13 cellular contexts compared by ENCODE assay signal in genomic region chr3:141647562-141647915, GRCh38.
A peak's percentile ranks its signal among the peaks of the same experiment; 100 is the strongest.
DNase-seq lines count a peak whose midpoint lies in the region; FAIRE-seq and TF ChIP-seq lines count a peak whose summit lies in the region.
"Had no signal": no experiment of that assay in that cellular context is flagged by ENCODE, and none has a peak within 500 bp of the region (broad histone marks: within the 10 kb centered on the region; RNA-seq: fewer than 3 reads in every experiment).

No MANE protein-coding gene starts in this region.

- H3K18ac ChIP-seq in H1 (ENCODE audit: extremely low read depth, low read length) = no peak overlapping the region

- no peak overlapping the region for H3K23ac ChIP-seq in H1 (ENCODE audit: insufficient read length)

- H3K4me1 ChIP-seq in Loucy (ENCODE audit: insufficient read depth, low read length, poor library complexity, severe bottlenecking) = no peaks in the 10 kb centered on the region
- H3K4me1 ChIP-seq in H1 (replicated peaks in 1 of 4; ENCODE audit: control insufficient read depth in 3 of 4, insufficient read depth in 4 of 4, low read length in 3 of 4) = peaks cover 0 to 1% (median 0%) of the 10 kb centered on the region in 4 experiments; a peak in 2 of 7 replicates
- no peaks in the 10 kb centered on the region for H3K4me1 ChIP-seq in neural progenitor cell
- peaks cover 0 to 22% (median 3%) of the 10 kb centered on the region in 4 donors for H3K4me1 ChIP-seq in transverse colon
- H3K4me1 ChIP-seq: HAP-1 had no signal

- peaks cover 8% of the 10 kb centered on the region for H3K27me3 Mint-ChIP-seq in neural progenitor cell (ENCODE audit: insufficient read depth, low read depth)
- H3K27me3 Mint-ChIP-seq in activated CD4-positive, alpha-beta memory T cell treated with anti-CD3 and anti-CD28 coated beads for 36 hours = no peaks in the 10 kb centered on the region

- no peaks in the 10 kb centered on the region for H3K79me1 ChIP-seq in H1 (ENCODE audit: low read depth, low read length)

- H3K4me3 ChIP-seq in Loucy (ENCODE audit: low read length, poor library complexity, severe bottlenecking) (no peak overlapping the region), H1 (ENCODE audit: extremely low read depth in 1 of 4, insufficient read depth in 2 of 4, low read depth in 3 of 4, low read length in 4 of 4) (no peak overlapping the region), neural progenitor cell (no peak overlapping the region), transverse colon (no peak overlapping the region)
- H3K4me3 ChIP-seq: HAP-1 had no signal

- intact Hi-C loops in transverse colon (cut with DNase I; ENCODE audit: low total_unique reads) = no loop called here
- intact Hi-C loops in activated CD4-positive, alpha-beta memory T cell treated with anti-CD3 and anti-CD28 coated beads for 36 hours (cut with micrococcal nuclease) = loop anchor here (10.0 kb wide), 1 partner anchor 73 kb away; no protein-coding TSS in a partner anchor

- peak overlapping the region; percentile 23; the same call in 1 of the 2 replicates for H2AFZ ChIP-seq in Loucy (ENCODE audit: low read length)
- peak overlapping the region; percentile 60; the same call in 1 of the 2 replicates for H2AFZ ChIP-seq in H1 (ENCODE audit: low read length)
- H2AFZ ChIP-seq in neural progenitor cell (replicated peaks) = peak overlapping the region; percentile 1

- H4K91ac ChIP-seq in H1 (replicated peaks; ENCODE audit: insufficient read length, low read length) = no peak overlapping the region

- H3K27me3 ChIP-seq in Loucy (ENCODE audit: insufficient read depth, low read length, poor library complexity, severe bottlenecking) (no peaks in the 10 kb centered on the region), H1 (replicated peaks in 1 of 4; ENCODE audit: control insufficient read depth in 3 of 4, extremely low read depth in 1 of 4, insufficient read depth in 3 of 4, low read length in 3 of 4) (no peaks in the 10 kb centered on the region), neural progenitor cell (no peaks in the 10 kb centered on the region), transverse colon (no peaks in the 10 kb centered on the region)
- H3K27me3 ChIP-seq: BE2C had no signal

- no peak overlapping the region for H2BK5ac ChIP-seq in H1 (ENCODE audit: low read depth, low read length)

- H2BK12ac ChIP-seq in H1 (ENCODE audit: low read depth, low read length) = no peak overlapping the region

- no peak overlapping the region for H4K5ac ChIP-seq in H1 (ENCODE audit: insufficient read length, low read depth, low read length)

- H3K9me2 ChIP-seq in Loucy (replicated peaks; ENCODE audit: low read depth, low read length) = no peaks in the 10 kb centered on the region

- H3K27ac ChIP-seq in H1 (ENCODE audit: low read depth, low read length) (no peak overlapping the region), neural progenitor cell (no peak overlapping the region), transverse colon (peak overlapping the region in 3 of 4 donors; percentile 40 to 51 (median 51))

- no peaks in the 10 kb centered on the region for H3F3A ChIP-seq in Loucy (ENCODE audit: low read depth)
- no peaks in the 10 kb centered on the region for H3F3A ChIP-seq in neural progenitor cell (ENCODE audit: low read depth)

- POLR2A ChIA-PET in H1 (lab: Charles Lee; ENCODE audit: partially characterized antibody) = no interaction called here
- POLR2A ChIA-PET in activated CD4-positive, alpha-beta memory T cell treated with anti-CD3 and anti-CD28 coated beads for 36 hours (lab: Charles Lee) = no interaction called here

- no peak for TF ChIP-seq RAD21 in H1 (IDR thresholded peaks at IDR 0.05 in 1 of 2, conservative IDR thresholded peaks at IDR 0.05 in 1 of 2; ENCODE audit: low read depth in 2 of 2, low read length in 2 of 2)

- H2BK120ac ChIP-seq in H1 (replicated peaks; ENCODE audit: low read depth, low read length) = no peak overlapping the region

- DNase-seq in H1 (ENCODE audit: low read depth in 1 of 2, low spot score in 2 of 2) (no peak), neural progenitor cell (ENCODE audit: low spot score) (no peak), transverse colon (no peak), HuH-7.5 (ENCODE audit: low spot score) (no peak), urothelium cell line (ENCODE audit: low spot score) (no peak)
- DNase-seq in activated CD4-positive, alpha-beta memory T cell treated with anti-CD3 and anti-CD28 coated beads for 36 hours = no peak
- DNase-seq: BE2C, DMS79 treated with DMSO at 0.1 percent for 48 hours, NCI-H1092 treated with DMSO at 0.1 percent for 48 hours, NCI-H2081 treated with DMSO at 0.1 percent for 48 hours, Right ventricle myocardium superior had no signal

- H3K27ac Mint-ChIP-seq in neural progenitor cell = no peak overlapping the region
- H3K27ac Mint-ChIP-seq in activated CD4-positive, alpha-beta memory T cell treated with anti-CD3 and anti-CD28 coated beads for 36 hours = no peak overlapping the region

- H3K56ac ChIP-seq in H1 (replicated peaks; ENCODE audit: insufficient read length, low read depth, low read length) = no peak overlapping the region

- TF ChIP-seq CTCF in Loucy (conservative IDR thresholded peaks at IDR 0.05; ENCODE audit: low read length) (no peak), H1 (IDR thresholded peaks at IDR 0.05; ENCODE audit: control extremely low read depth in 1 of 3, insufficient read depth in 1 of 3, low read depth in 1 of 3, low read length in 3 of 3) (no peak), neural progenitor cell (IDR thresholded peaks at IDR 0.05) (no peak), transverse colon (IDR thresholded peaks at IDR 0.05) (no peak)

- CTCF ChIA-PET in H1 (lab: Charles Lee; ENCODE audit: partially characterized antibody) = interaction anchor here (0.6 kb wide), 1 partner anchor 517 kb away, joined by 3 read pairs; no protein-coding TSS in a partner anchor
- CTCF ChIA-PET in activated CD4-positive, alpha-beta memory T cell treated with anti-CD3 and anti-CD28 coated beads for 36 hours (lab: Charles Lee) = interaction anchor here (0.6 to 2.3 kb wide), 3 partner anchors 187 to 287 kb away, joined by 3 to 9 read pairs (median 3); no protein-coding TSS in a partner anchor

- H3K4ac ChIP-seq in H1 (replicated peaks; ENCODE audit: insufficient read length, low read depth, low read length) = no peak overlapping the region

- H2AK5ac ChIP-seq in H1 (ENCODE audit: low read depth, low read length) = no peak overlapping the region

- TF ChIP-seq EP300 in H1 (IDR thresholded peaks at IDR 0.05; ENCODE audit: borderline replicate concordance in 1 of 2, low read depth in 2 of 2, low read length in 2 of 2) = no peak
- no peak for TF ChIP-seq EP300 in transverse colon (IDR thresholded peaks at IDR 0.05; ENCODE audit: low read depth)

- H3K4me1 Mint-ChIP-seq in neural progenitor cell = no peaks in the 10 kb centered on the region
- no peaks in the 10 kb centered on the region for H3K4me1 Mint-ChIP-seq in activated CD4-positive, alpha-beta memory T cell treated with anti-CD3 and anti-CD28 coated beads for 36 hours (ENCODE audit: low read depth)

- no peaks in the 10 kb centered on the region for H4K20me1 ChIP-seq in Loucy (ENCODE audit: insufficient read depth, low read length, poor library complexity, severe bottlenecking)
- H4K20me1 ChIP-seq in H1 (replicated peaks in 1 of 2; ENCODE audit: control insufficient read depth in 1 of 2, insufficient read depth in 2 of 2, low read length in 2 of 2) = no peaks in the 10 kb centered on the region
- no peaks in the 10 kb centered on the region for H4K20me1 ChIP-seq in neural progenitor cell (ENCODE audit: low read depth)

- H3K9me3 Mint-ChIP-seq in neural progenitor cell = peaks cover 2% of the 10 kb centered on the region
- H3K9me3 Mint-ChIP-seq in activated CD4-positive, alpha-beta memory T cell treated with anti-CD3 and anti-CD28 coated beads for 36 hours = no peaks in the 10 kb centered on the region

- FAIRE-seq in H1 (lab: Jason Lieb, UNC) = no peak
- no peak for FAIRE-seq in urothelium cell line (lab: Jason Lieb, UNC)

- no peak overlapping the region for H2BK15ac ChIP-seq in H1 (ENCODE audit: low read length)

- WGBS in H1 (ENCODE audit: extremely low coverage in 1 of 2, insufficient coverage in 1 of 2, insufficient read length in 1 of 2, insufficient replicate concordance in 2 of 2, low coverage in 1 of 2, low lambda C conversion rate in 2 of 2, missing lambda C conversion rate in 1 of 2), 2 experiments = 67% methylated on average over 3 of the region's 3 CpGs; no CpG with 5 or more reads in 1 of the 2 experiments
- WGBS in transverse colon (ENCODE audit: low coverage in 1 of 2), 2 donors = 56 to 74% methylated on average over 2 to 3 of the region's 3 CpGs

- H3K4me2 ChIP-seq in Loucy (ENCODE audit: low read depth, low read length, poor library complexity, severe bottlenecking) (no peak overlapping the region), H1 (ENCODE audit: insufficient read depth in 1 of 2, low read depth in 2 of 2, low read length in 2 of 2) (no peak overlapping the region), neural progenitor cell (no peak overlapping the region)

- H3K79me2 ChIP-seq in Loucy (ENCODE audit: insufficient read depth, low read length) = no peaks in the 10 kb centered on the region
- no peaks in the 10 kb centered on the region for H3K79me2 ChIP-seq in H1 (ENCODE audit: control insufficient read depth in 1 of 2, insufficient read depth in 2 of 2, low read length in 2 of 2)
- H3K79me2 ChIP-seq in neural progenitor cell (ENCODE audit: low read depth) = no peaks in the 10 kb centered on the region

- H3K23me2 ChIP-seq in H1 (ENCODE audit: low read depth, low read length) = no peaks in the 10 kb centered on the region

- H3K4me3 Mint-ChIP-seq in neural progenitor cell = no peak overlapping the region
- H3K4me3 Mint-ChIP-seq in activated CD4-positive, alpha-beta memory T cell treated with anti-CD3 and anti-CD28 coated beads for 36 hours = no peak overlapping the region

- in situ Hi-C loops in transverse colon (cut with MboI; ENCODE audit: low pct_ligation_motif_present in 1 of 4, low pct_unique_long_range_greater_than_20kb in 1 of 4, low sequenced_read_pairs in 3 of 4) = loop anchor here in 1 of 4 donors (10.0 kb wide), 1 partner anchor 183 kb away; no protein-coding TSS in a partner anchor

- H3K36me3 ChIP-seq in Loucy (ENCODE audit: insufficient read depth, low read length) (no peaks in the 10 kb centered on the region), H1 (ENCODE audit: control insufficient read depth in 2 of 4, insufficient read depth in 4 of 4, low read length in 3 of 4) (no peaks in the 10 kb centered on the region), neural progenitor cell (no peaks in the 10 kb centered on the region), transverse colon (no peaks in the 10 kb centered on the region)
- H3K36me3 ChIP-seq: BE2C, HAP-1 had no signal

- no peak overlapping the region for H2BK20ac ChIP-seq in H1 (ENCODE audit: low read length)

- no peak overlapping the region; the same call in 1 of the 2 replicates for H4K8ac ChIP-seq in H1 (ENCODE audit: extremely low read depth, insufficient read depth, low read length)

- H3K9me3 ChIP-seq in Loucy (ENCODE audit: insufficient read depth, low read depth, low read length) (no peaks in the 10 kb centered on the region), H1 (ENCODE audit: insufficient read depth in 2 of 2, low read depth in 1 of 2, low read length in 1 of 2) (no peaks in the 10 kb centered on the region), neural progenitor cell (ENCODE audit: low read depth) (no peaks in the 10 kb centered on the region), transverse colon (no peaks in the 10 kb centered on the region)
- H3K9me3 ChIP-seq: BE2C, HAP-1 had no signal

- no peak for TF ChIP-seq POLR2A in H1 (IDR thresholded peaks at IDR 0.05; ENCODE audit: control extremely low read depth in 1 of 2, low read depth in 2 of 2, low read length in 2 of 2)
- no peak for TF ChIP-seq POLR2A in transverse colon (IDR thresholded peaks at IDR 0.05)

- no peaks in the 10 kb centered on the region for H3K36me3 Mint-ChIP-seq in neural progenitor cell
- H3K36me3 Mint-ChIP-seq in activated CD4-positive, alpha-beta memory T cell treated with anti-CD3 and anti-CD28 coated beads for 36 hours = no peaks in the 10 kb centered on the region

- H3K9ac ChIP-seq in Loucy (ENCODE audit: low read depth, low read length, poor library complexity, severe bottlenecking) = no peak overlapping the region
- no peak overlapping the region for H3K9ac ChIP-seq in H1 (replicated peaks in 1 of 4; ENCODE audit: extremely low read depth in 1 of 4, low read depth in 3 of 4, low read length in 3 of 4)
- no peak overlapping the region for H3K9ac ChIP-seq in neural progenitor cell

- no peak overlapping the region for H3K14ac ChIP-seq in H1 (ENCODE audit: insufficient read length)

Comparison
In these comparisons a context has a peak if more than half of its experiments do, and no peak if none do; other contexts are left out.
1. H2AFZ ChIP-seq: peak in every context shown above with its lines; median percentile 60 in H1; 23 in Loucy; 1 in neural progenitor cell.
2. H3K27ac ChIP-seq: peak in transverse colon (3 of 4); none in H1 (single experiment) and neural progenitor cell (single experiment).